In the genomic region with DNA sequence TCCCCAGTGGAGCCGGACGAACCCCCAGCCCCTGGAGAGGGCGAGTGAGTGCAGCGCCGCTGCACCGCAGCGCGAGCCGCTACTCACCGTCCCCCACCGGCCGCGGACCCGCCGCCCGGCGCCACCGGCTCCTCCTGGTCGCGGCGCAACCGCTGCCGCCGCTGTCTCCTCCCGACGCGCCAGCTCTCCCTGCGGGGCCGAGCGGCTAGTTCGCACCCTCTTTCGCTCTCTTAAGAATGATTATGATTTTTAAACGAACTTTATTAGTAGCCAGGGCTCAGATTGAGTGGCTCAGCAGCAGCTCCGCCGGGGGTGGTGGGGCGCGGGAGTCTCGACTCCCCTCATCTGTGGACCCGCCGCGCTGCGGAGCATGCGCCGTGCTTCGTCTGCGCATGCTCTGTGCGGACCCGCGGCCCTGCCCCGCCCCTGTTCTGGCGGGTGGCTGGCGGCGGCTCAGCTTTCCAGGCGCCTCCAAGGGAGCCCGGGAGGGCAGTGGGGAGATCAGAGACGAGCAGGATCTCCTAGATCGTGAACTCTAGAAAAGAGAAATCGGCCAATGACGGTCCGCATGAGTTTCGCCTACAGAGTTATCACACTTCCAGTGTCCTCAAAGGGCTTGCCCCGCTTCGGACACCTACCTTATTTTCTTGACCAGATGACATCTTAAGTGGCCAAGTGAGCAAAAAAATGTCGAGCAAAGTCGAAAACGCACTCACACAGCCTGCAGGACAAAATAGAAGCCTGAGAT, we compare ENCODE assay signal across 8 cellular contexts. TPM values are rescaled to one million over a fixed set of nuclear protein-coding genes. Genes with fewer than 3 reads are reported as not detected.
DNase-seq lines count a peak whose midpoint lies in the region; ATAC-seq and TF ChIP-seq lines count a peak whose summit lies in the region.

A gene (minus strand): TSS at position 372 of the 748 bp plus-strand sequence. CDS start 11,927 bp downstream, outside the sequence.

- DNase-seq in DMS53 treated with DMSO at 0.1 percent for 48 hours (lab: John Stamatoyannopoulos, UW; ENCODE audit: unreplicated experiment) (peak; percentile 78), HuH-7.5 (ENCODE audit: low spot score) (peak; percentile 61), OCI-M2 (lab: John Stamatoyannopoulos, UW; ENCODE audit: unreplicated experiment) (peak; percentile 63), esophagus muscularis mucosa (ENCODE audit: extremely low spot score) (peak; percentile 93)
- DNase-seq in activated T-cell treated with anti-CD3 and anti-CD28 coated beads, Interleukin-2, amount 50 U/mL, for 48 hours = peak; percentile 88 to 91
- peak; percentile 50 for DNase-seq in stimulated activated CD8-positive, alpha-beta memory T cell treated with anti-CD3 and anti-CD28 coated beads, Interleukin-7, amount 100 ng/mL, for 24 hours (ENCODE audit: low read depth)

- TF ChIP-seq EP300 in esophagus muscularis mucosa (IDR thresholded peaks at IDR 0.05) = no peak

- H3K27me3 ChIP-seq in esophagus muscularis mucosa = no peaks in the 10 kb centered on the region
- H3K27me3 ChIP-seq in muscle layer of duodenum (ENCODE audit: low read depth, low read length) = no peaks in the 10 kb centered on the region

- H3K4me3 ChIP-seq in esophagus muscularis mucosa (peak within 1 kb of the TSS; percentile 81 to 97 (median 91)), muscle layer of duodenum (ENCODE audit: low read depth in 1 of 2, low read length in 2 of 2) (peak within 1 kb of the TSS; percentile 88 to 89)

- H3K27ac ChIP-seq in esophagus muscularis mucosa (replicated peaks in 1 of 4) = peak within 1 kb of the TSS; percentile 91 to 96 (median 94)
- H3K27ac ChIP-seq in muscle layer of duodenum (ENCODE audit: low read length) = peak within 1 kb of the TSS; percentile 83

- no peaks in the 10 kb centered on the region for H3K36me3 ChIP-seq in esophagus muscularis mucosa
- H3K36me3 ChIP-seq in muscle layer of duodenum (ENCODE audit: control insufficient read depth in 1 of 2, insufficient read depth in 2 of 2, low read length in 2 of 2) = peaks cover 0 to 4% of the 10 kb centered on the region in 2 donors

- peak; percentile 81 for ATAC-seq in GM21529 (IDR thresholded peaks at IDR 0.05; ENCODE audit: unreplicated experiment)

- peak; percentile 88 for TF ChIP-seq POLR2A in esophagus muscularis mucosa (IDR thresholded peaks at IDR 0.05; ENCODE audit: low read depth)

- TF ChIP-seq CTCF in esophagus muscularis mucosa (IDR thresholded peaks at IDR 0.05) = no peak

- under 1% methylated on average over 48 of the region's 66 CpGs for WGBS in esophagus muscularis mucosa

- intact Hi-C loops in esophagus muscularis mucosa (cut with DNase I) = loop anchor here (5.0 kb wide), 2 partner anchors 35 to 50 kb away; a partner anchor contains a TSS

- H3K9me3 ChIP-seq in esophagus muscularis mucosa (no peaks in the 10 kb centered on the region), muscle layer of duodenum (ENCODE audit: control insufficient read depth in 1 of 2, low read length in 2 of 2) (no peaks in the 10 kb centered on the region)

- H3K4me1 ChIP-seq in esophagus muscularis mucosa (peaks cover 6 to 34% (median 30%) of the 10 kb centered on the region in 4 donors), muscle layer of duodenum (ENCODE audit: control insufficient read depth in 1 of 2, insufficient read depth in 2 of 2, low read length in 2 of 2) (peaks cover 0 to 17% of the 10 kb centered on the region in 2 donors)

RNA-seq across cellular contexts. Expression of the gene that starts here (rescaled TPM):
- total RNA-seq in esophagus muscularis mucosa = 100 to 1,000 TPM in 1 of 4 donors, 10 to 100 TPM in 3; 57.8 to 102 (median 70.3) TPM

Comparison
In these comparisons a context has a peak if more than half of its experiments do, and no peak if none do; other contexts are left out.
1. Peak in every context shown above with its lines: DNase-seq, ATAC-seq, H3K4me3 ChIP-seq and H3K27ac ChIP-seq.